8 cellular contexts compared by ENCODE assay signal in genomic region chr19:572891-573825, GRCh38. TPM values are rescaled to one million over a fixed set of nuclear protein-coding genes. Genes with fewer than 3 reads are reported as not detected.
DNase-seq lines count a peak whose midpoint lies in the region; ATAC-seq and TF ChIP-seq lines count a peak whose summit lies in the region.

No MANE protein-coding gene starts in this region.

- H3K4me3 ChIP-seq in PC-3 (ENCODE audit: low read length) (peak overlapping the region; percentile 93), transverse colon (peak overlapping the region; percentile 87 to 100 (median 98))

- H3K27me3 ChIP-seq in PC-3 (ENCODE audit: low read length): no peaks in the 10 kb centered on the region
- no peaks in the 10 kb centered on the region for H3K27me3 ChIP-seq in transverse colon

- H3K79me2 ChIP-seq in PC-3 (ENCODE audit: low read length): peaks cover 57% of the 10 kb centered on the region

- peak; percentile 8 for ATAC-seq in HG02678 (IDR thresholded peaks at IDR 0.05; ENCODE audit: unreplicated experiment)
- no peak for ATAC-seq in PC-3
- ATAC-seq in HG03342 (IDR thresholded peaks at IDR 0.05; ENCODE audit: unreplicated experiment): no peak

- POLR2A ChIA-PET in PC-3 (lab: Charles Lee; ENCODE audit: unreplicated experiment): no interaction called here

- TF ChIP-seq POLR2A in transverse colon (IDR thresholded peaks at IDR 0.05): no peak

- in situ Hi-C loops in transverse colon (cut with MboI; ENCODE audit: low pct_ligation_motif_present in 1 of 4, low pct_unique_long_range_greater_than_20kb in 1 of 4, low sequenced_read_pairs in 3 of 4): no loop called here

- H3K4me1 ChIP-seq in PC-3 (ENCODE audit: insufficient read depth, low read length) (peaks cover 20% of the 10 kb centered on the region), transverse colon (peaks cover 21 to 53% (median 46%) of the 10 kb centered on the region in 4 donors)

- CTCF ChIA-PET in PC-3 (lab: Charles Lee): no interaction called here

- peak overlapping the region; percentile 97 for H3K9ac ChIP-seq in PC-3 (ENCODE audit: low read length)

- intact Hi-C loops in PC-3 (cut with micrococcal nuclease): loop anchor here (10.0 kb wide), 1 partner anchor 62 kb away; the partner anchor contains the start of genes FGF22 and POLRMT
- intact Hi-C loops in transverse colon (cut with DNase I; ENCODE audit: low total_unique reads): loop anchor here (5.0 kb wide), 1 partner anchor 41 kb away; the partner anchor contains the start of gene CDC34

- peak overlapping the region; percentile 98 for H3K4me2 ChIP-seq in PC-3 (ENCODE audit: low read length)

- H3K9me3 ChIP-seq in PC-3 (ENCODE audit: low read length) (no peaks in the 10 kb centered on the region), transverse colon (no peaks in the 10 kb centered on the region)

- 0% methylated on average over 51 of the region's 54 CpGs; no CpG with 5 or more reads in 1 of the 2 donors for WGBS in transverse colon (ENCODE audit: low coverage in 1 of 2), 2 donors

- no peaks in the 10 kb centered on the region for H3F3A ChIP-seq in PC-3 (ENCODE audit: low read length, unreplicated experiment)

- H3K36me3 ChIP-seq in PC-3 (ENCODE audit: low read depth, low read length): no peaks in the 10 kb centered on the region; the same call in 1 of the 2 replicates
- H3K36me3 ChIP-seq in transverse colon: no peaks in the 10 kb centered on the region

- H4K20me1 ChIP-seq in PC-3 (ENCODE audit: low read length): peaks cover 46% of the 10 kb centered on the region

- H3K27ac ChIP-seq in PC-3 (ENCODE audit: low read length): peak overlapping the region; percentile 18; the same call in 1 of the 2 replicates
- H3K27ac ChIP-seq in transverse colon: peak overlapping the region; percentile 92 to 99 (median 96)

- DNase-seq in SHP77 (lab: John Stamatoyannopoulos, UW) (peak; percentile 32 to 52), SHP77 treated with DMSO at 0.1 percent for 48 hours (lab: John Stamatoyannopoulos, UW) (no peak), PC-3 (peak; percentile 47), dermis blood vessel endothelial cell (peak; percentile 73), medulla oblongata (ENCODE audit: extremely low spot score) (peak; percentile 34), transverse colon (peak; percentile 64)

- BruUV-seq in PC-3 (replicated peaks; lab: Mats Ljungman, UMichigan): TSS peak; percentile 62

- TF ChIP-seq CTCF in PC-3 (conservative IDR thresholded peaks at IDR 0.05; ENCODE audit: low read depth, low read length) (no peak), transverse colon (IDR thresholded peaks at IDR 0.05) (peak in 1 of 5 experiments; percentile 27)

- TF ChIP-seq EP300 in transverse colon (IDR thresholded peaks at IDR 0.05; ENCODE audit: low read depth): no peak

- H3K9me2 ChIP-seq in PC-3 (replicated peaks; ENCODE audit: low read length): no peaks in the 10 kb centered on the region

- no peak overlapping the region for H2AFZ ChIP-seq in PC-3 (ENCODE audit: low read length)

RNA-seq across cellular contexts. Expression of gene BSG, which starts 0.8 kb away (rescaled TPM):
- total RNA-seq in PC-3 (2014; rRNA removed) (458 and 514 TPM in 2 replicates), dermis blood vessel endothelial cell (356 and 480 TPM in 2 replicates), transverse colon (1,000 to 10,000 TPM in 3 of 4 donors, 100 to 1,000 TPM in 1; 909 to 2,228 (median 1,224) TPM)

RNA-seq across cellular contexts. Expression of gene HCN2, which starts 16.5 kb away (rescaled TPM):
- total RNA-seq in PC-3 (2014; rRNA removed) (0.04 and 0.46 TPM in 2 replicates), dermis blood vessel endothelial cell (0.34 and 0.70 TPM in 2 replicates), transverse colon (under 1 TPM in 3 of 4 donors, not detected in 1; 0.14 to 1.00 (median 0.64) TPM)

RNA-seq across cellular contexts. Expression of gene GZMM, which starts 29.3 kb away (rescaled TPM):
- 0.35 TPM in 1 of 2 replicates, not detected in the other for total RNA-seq in PC-3 (2014; rRNA removed)
- total RNA-seq in dermis blood vessel endothelial cell: not detected in 2 replicates
- 1 to 10 TPM in 2 of 4 donors, not detected in 2; 1.1 to 1.8 TPM for total RNA-seq in transverse colon

RNA-seq across cellular contexts. Expression of gene CDC34, which starts 41.6 kb away (rescaled TPM):
- total RNA-seq in PC-3 (2014; rRNA removed) (119 and 152 TPM in 2 replicates), dermis blood vessel endothelial cell (111 and 112 TPM in 2 replicates), transverse colon (100 to 1,000 TPM in 3 of 4 donors, 10 to 100 TPM in 1; 72.0 to 116 (median 103) TPM)
